In genomic region chr9:134642385-134643181, GRCh38 we compare ENCODE assay signal across 10 cellular contexts. TPM values are rescaled to one million over a fixed set of nuclear protein-coding genes. Genes with fewer than 3 reads are reported as not detected.
DNase-seq lines count a peak whose midpoint lies in the region; ATAC-seq and TF ChIP-seq lines count a peak whose summit lies in the region.
"Had no signal": no experiment of that assay in that cellular context is flagged by ENCODE, and none has a peak within 500 bp of the region (broad histone marks: within the 10 kb centered on the region; RNA-seq: fewer than 3 reads in every experiment).

No MANE protein-coding gene starts in this region.

- peak overlapping the region; percentile 38 for H3K4ac ChIP-seq in mesendoderm (ENCODE audit: low read depth, low read length)

- H2AK5ac ChIP-seq in mesendoderm (ENCODE audit: low read length): no peak overlapping the region

- DNase-seq in NCI-H82 (lab: John Stamatoyannopoulos, UW) (peak; percentile 26), NCI-H82 treated with DMSO at 0.1 percent for 48 hours (lab: John Stamatoyannopoulos, UW; ENCODE audit: unreplicated experiment) (no peak), ecto neural progenitor cell (ENCODE audit: low spot score) (peak; percentile 73), mesendoderm (peak; percentile 88), upper lobe of left lung (peak in 1 of 2 donors; percentile 85), globus pallidus (ENCODE audit: low spot score) (no peak), hippocampal formation (lab: John Stamatoyannopoulos, UW) (no peak)
- DNase-seq: ACHN; stimulated activated CD4-positive, alpha-beta T cell treated with anti-CD3 and anti-CD28 coated beads, Interleukin-4, amount 100 ng/mL, for 24 hours had no signal

- no peak overlapping the region for H4K8ac ChIP-seq in mesendoderm (ENCODE audit: low read depth, low read length)

- WGBS in mesendoderm (ENCODE audit: extremely low coverage, insufficient coverage, low lambda C conversion rate): no CpG with 5 or more reads among the region's 37 CpGs
- WGBS in upper lobe of left lung, 2 donors: 17% methylated on average over 36 of the region's 37 CpGs; no CpG with 5 or more reads in 1 of the 2 donors

- no peak for TF ChIP-seq EP300 in upper lobe of left lung (IDR thresholded peaks at IDR 0.05)

- TF ChIP-seq CTCF in upper lobe of left lung (IDR thresholded peaks at IDR 0.05): no peak

- H2BK120ac ChIP-seq in mesendoderm (ENCODE audit: low read depth, low read length): no peak overlapping the region

- H4K5ac ChIP-seq in mesendoderm (ENCODE audit: low read length): no peak overlapping the region

- peak overlapping the region; percentile 90 for H3K9ac ChIP-seq in mesendoderm (ENCODE audit: low read length)

- H3K27ac ChIP-seq in mesendoderm (ENCODE audit: low read depth, low read length): peak overlapping the region; percentile 55
- peak overlapping the region; percentile 83 to 88 (median 84) for H3K27ac ChIP-seq in upper lobe of left lung

- peaks cover 54% of the 10 kb centered on the region for H3K79me2 ChIP-seq in mesendoderm (ENCODE audit: control insufficient read depth, insufficient read depth, low read length)

- H3K4me3 ChIP-seq in mesendoderm (ENCODE audit: low read length): peak overlapping the region; percentile 53
- peak overlapping the region in 3 of 4 donors; percentile 58 to 60 (median 58) for H3K4me3 ChIP-seq in upper lobe of left lung

- H3K4me1 ChIP-seq in mesendoderm (ENCODE audit: control insufficient read depth, low read depth, low read length): peaks cover 15% of the 10 kb centered on the region
- H3K4me1 ChIP-seq in upper lobe of left lung: peaks cover 3 to 29% (median 16%) of the 10 kb centered on the region in 4 donors

- peaks cover 20% of the 10 kb centered on the region for H3K79me1 ChIP-seq in mesendoderm (ENCODE audit: low read length)

- peak in 1 of 2 donors; percentile 66 for ATAC-seq in upper lobe of left lung (ENCODE audit: low FRiP score in 2 of 2)
- no peak for ATAC-seq in HG03565 (IDR thresholded peaks at IDR 0.05; ENCODE audit: unreplicated experiment)

- no peaks in the 10 kb centered on the region for H3K9me3 ChIP-seq in upper lobe of left lung

- no peak overlapping the region for H2BK15ac ChIP-seq in mesendoderm (replicated peaks; ENCODE audit: low read depth)

- peak overlapping the region; percentile 76 for H3K4me2 ChIP-seq in mesendoderm (ENCODE audit: low read length)

- no peak overlapping the region for H3K23ac ChIP-seq in mesendoderm (ENCODE audit: low read length)

- H3K36me3 ChIP-seq in mesendoderm (ENCODE audit: control insufficient read depth, insufficient read depth, low read length): peaks cover 3% of the 10 kb centered on the region
- H3K36me3 ChIP-seq in upper lobe of left lung: no peaks in the 10 kb centered on the region

- TF ChIP-seq POLR2A in upper lobe of left lung (IDR thresholded peaks at IDR 0.05): no peak

- H3K27me3 ChIP-seq in mesendoderm (ENCODE audit: insufficient read depth, low read length, poor library complexity): no peaks in the 10 kb centered on the region
- H3K27me3 ChIP-seq in upper lobe of left lung: peaks cover 0 to 10% (median 2%) of the 10 kb centered on the region in 4 donors

- peak overlapping the region; percentile 77 for H3K18ac ChIP-seq in mesendoderm (ENCODE audit: low read length)

- no peak overlapping the region for H2BK5ac ChIP-seq in mesendoderm (ENCODE audit: low read length)

- peak overlapping the region; percentile 87 for H3K56ac ChIP-seq in mesendoderm (ENCODE audit: low read length)

RNA-seq across cellular contexts. Expression of gene COL5A1, which starts 1.0 kb away (rescaled TPM):
- 23.5 TPM for polyA plus RNA-seq in mesendoderm (2013, experiment 1 of 2)
- polyA plus RNA-seq in mesendoderm (2013, experiment 2 of 2): 21.5 TPM
- total RNA-seq in upper lobe of left lung: 10 to 100 TPM in 5 of 6 donors, 1 to 10 TPM in 1; 7.5 to 75.4 (median 27.4) TPM

Comparison
In these comparisons a context has a peak if more than half of its experiments do, and no peak if none do; other contexts are left out.
1. DNase-seq: peak in NCI-H82 (single experiment), ecto neural progenitor cell (single experiment) and mesendoderm (single experiment); none in NCI-H82 treated with DMSO at 0.1 percent for 48 hours (single experiment), globus pallidus (single experiment) and hippocampal formation (0 of 2).